Comparison of ENCODE assay signal across 1 cellular context in the genomic region with DNA sequence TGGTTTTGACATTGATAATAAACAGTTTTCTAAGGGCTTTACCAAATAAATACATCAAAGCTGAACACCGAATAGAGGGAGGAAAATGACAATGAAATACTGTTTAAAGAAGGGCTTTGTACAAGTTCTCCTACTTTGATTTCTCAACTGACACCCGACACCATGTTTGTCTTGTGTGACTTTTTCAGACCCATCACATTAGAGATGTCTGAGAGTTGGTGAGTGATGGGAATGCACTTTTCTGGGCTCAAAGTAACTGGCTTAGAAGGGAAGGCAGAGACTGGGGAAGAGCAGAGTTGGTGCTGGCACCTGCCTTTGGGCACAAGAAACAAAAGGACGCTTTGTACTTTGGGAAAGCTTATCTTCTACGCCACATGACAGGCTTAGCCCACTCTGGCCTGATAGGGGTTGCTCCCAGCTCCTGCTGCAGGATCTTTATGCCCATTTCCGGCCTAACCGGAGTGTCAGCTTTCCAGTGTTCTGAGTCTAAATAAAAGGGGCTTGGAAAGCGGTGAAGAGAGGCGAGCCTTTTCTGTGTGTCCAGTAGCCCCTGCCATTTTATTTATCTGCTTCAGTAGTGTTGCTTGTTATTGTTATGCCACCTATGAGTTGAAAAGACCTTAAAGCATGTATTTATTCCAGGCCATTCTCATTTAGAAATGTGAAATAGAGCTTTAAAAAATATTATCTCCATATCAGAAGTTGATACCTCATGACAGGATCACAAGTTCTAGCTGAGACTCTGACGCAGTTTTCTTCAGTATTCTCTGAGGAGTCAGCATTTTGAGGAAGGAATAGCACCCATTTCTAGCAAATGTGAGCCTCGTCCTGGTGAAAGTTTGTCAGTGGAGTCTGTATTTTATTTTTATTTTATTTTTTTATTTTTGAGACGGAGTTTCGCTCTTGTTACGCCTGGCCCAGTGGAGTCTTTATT.
TF ChIP-seq lines count a peak whose summit lies in the region.

No MANE protein-coding gene starts in this region.

TF ChIP-seq in HepG2, 621 proteins besides CTCF, POLR2A, EP300 and RAD21 (continues in another document):
- TF ChIP-seq, protein P1, sequence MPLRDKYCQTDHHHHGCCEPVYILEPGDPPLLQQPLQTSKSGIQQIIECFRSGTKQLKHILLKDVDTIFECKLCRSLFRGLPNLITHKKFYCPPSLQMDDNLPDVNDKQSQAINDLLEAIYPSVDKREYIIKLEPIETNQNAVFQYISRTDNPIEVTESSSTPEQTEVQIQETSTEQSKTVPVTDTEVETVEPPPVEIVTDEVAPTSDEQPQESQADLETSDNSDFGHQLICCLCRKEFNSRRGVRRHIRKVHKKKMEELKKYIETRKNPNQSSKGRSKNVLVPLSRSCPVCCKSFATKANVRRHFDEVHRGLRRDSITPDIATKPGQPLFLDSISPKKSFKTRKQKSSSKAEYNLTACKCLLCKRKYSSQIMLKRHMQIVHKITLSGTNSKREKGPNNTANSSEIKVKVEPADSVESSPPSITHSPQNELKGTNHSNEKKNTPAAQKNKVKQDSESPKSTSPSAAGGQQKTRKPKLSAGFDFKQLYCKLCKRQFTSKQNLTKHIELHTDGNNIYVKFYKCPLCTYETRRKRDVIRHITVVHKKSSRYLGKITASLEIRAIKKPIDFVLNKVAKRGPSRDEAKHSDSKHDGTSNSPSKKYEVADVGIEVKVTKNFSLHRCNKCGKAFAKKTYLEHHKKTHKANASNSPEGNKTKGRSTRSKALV (CRISPR knock-in tag; IDR thresholded peaks at IDR 0.05) = no peak
- peak; percentile 97 for TF ChIP-seq TCF7 (IDR thresholded peaks at IDR 0.05; ENCODE audit: low read depth)
- TF ChIP-seq FOXA1 (IDR thresholded peaks at IDR 0.05) = no peak
- TF ChIP-seq FOXA1 (CRISPR knock-in tag; IDR thresholded peaks at IDR 0.05) = peak; percentile 84
- peak; percentile 81; the same call in 1 of the 2 replicates for TF ChIP-seq ETV5 (CRISPR knock-in tag; IDR thresholded peaks at IDR 0.05; ENCODE audit: borderline replicate concordance)
- TF ChIP-seq CCAR2 (optimal IDR thresholded peaks at IDR 0.05; ENCODE audit: low read depth, low read length) = no peak
- peak; percentile 30; the same call in 1 of the 2 replicates for TF ChIP-seq GATA4 (IDR thresholded peaks at IDR 0.05; ENCODE audit: borderline replicate concordance, low read depth)
- no peak for TF ChIP-seq FOXP1 (IDR thresholded peaks at IDR 0.05)
- TF ChIP-seq FOXP1 (CRISPR knock-in tag; IDR thresholded peaks at IDR 0.05) = peak; percentile 72
- peak; percentile 56; the same call in 1 of the 2 replicates for TF ChIP-seq ZNF292 (CRISPR knock-in tag; IDR thresholded peaks at IDR 0.05; ENCODE audit: borderline replicate concordance, low read depth)
- TF ChIP-seq, protein P2, sequence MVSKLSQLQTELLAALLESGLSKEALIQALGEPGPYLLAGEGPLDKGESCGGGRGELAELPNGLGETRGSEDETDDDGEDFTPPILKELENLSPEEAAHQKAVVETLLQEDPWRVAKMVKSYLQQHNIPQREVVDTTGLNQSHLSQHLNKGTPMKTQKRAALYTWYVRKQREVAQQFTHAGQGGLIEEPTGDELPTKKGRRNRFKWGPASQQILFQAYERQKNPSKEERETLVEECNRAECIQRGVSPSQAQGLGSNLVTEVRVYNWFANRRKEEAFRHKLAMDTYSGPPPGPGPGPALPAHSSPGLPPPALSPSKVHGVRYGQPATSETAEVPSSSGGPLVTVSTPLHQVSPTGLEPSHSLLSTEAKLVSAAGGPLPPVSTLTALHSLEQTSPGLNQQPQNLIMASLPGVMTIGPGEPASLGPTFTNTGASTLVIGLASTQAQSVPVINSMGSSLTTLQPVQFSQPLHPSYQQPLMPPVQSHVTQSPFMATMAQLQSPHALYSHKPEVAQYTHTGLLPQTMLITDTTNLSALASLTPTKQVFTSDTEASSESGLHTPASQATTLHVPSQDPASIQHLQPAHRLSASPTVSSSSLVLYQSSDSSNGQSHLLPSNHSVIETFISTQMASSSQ (IDR thresholded peaks at IDR 0.05; ENCODE audit: low read depth) = peak; percentile 62; the same call in 1 of the 2 replicates
- TF ChIP-seq, protein P2 (CRISPR knock-in tag; IDR thresholded peaks at IDR 0.05; ENCODE audit: borderline replicate concordance) = peak; percentile 55; the same call in 1 of the 2 replicates
- no peak for TF ChIP-seq ZZZ3 (CRISPR knock-in tag; IDR thresholded peaks at IDR 0.05; ENCODE audit: borderline replicate concordance)
- 0 out of 2 replicates have a peak, but pooled peaks have one; percentile 13 for TF ChIP-seq CBX5 (CRISPR knock-in tag; IDR thresholded peaks at IDR 0.05; ENCODE audit: borderline replicate concordance)
- no peak for TF ChIP-seq ZNF841 (CRISPR knock-in tag; IDR thresholded peaks at IDR 0.05; ENCODE audit: borderline replicate concordance)
- TF ChIP-seq YEATS4 (CRISPR knock-in tag; IDR thresholded peaks at IDR 0.05; ENCODE audit: borderline replicate concordance) = no peak
- TF ChIP-seq RFX5 (IDR thresholded peaks at IDR 0.05; ENCODE audit: low read depth, low read length) = no peak
- TF ChIP-seq BCL6 (CRISPR knock-in tag; IDR thresholded peaks at IDR 0.05) = peak; percentile 83
- no peak for TF ChIP-seq ZSCAN21 (CRISPR knock-in tag; IDR thresholded peaks at IDR 0.05; ENCODE audit: borderline replicate concordance)
- TF ChIP-seq PITX1 (CRISPR knock-in tag; IDR thresholded peaks at IDR 0.05) = peak; percentile 85
- TF ChIP-seq, protein P3, sequence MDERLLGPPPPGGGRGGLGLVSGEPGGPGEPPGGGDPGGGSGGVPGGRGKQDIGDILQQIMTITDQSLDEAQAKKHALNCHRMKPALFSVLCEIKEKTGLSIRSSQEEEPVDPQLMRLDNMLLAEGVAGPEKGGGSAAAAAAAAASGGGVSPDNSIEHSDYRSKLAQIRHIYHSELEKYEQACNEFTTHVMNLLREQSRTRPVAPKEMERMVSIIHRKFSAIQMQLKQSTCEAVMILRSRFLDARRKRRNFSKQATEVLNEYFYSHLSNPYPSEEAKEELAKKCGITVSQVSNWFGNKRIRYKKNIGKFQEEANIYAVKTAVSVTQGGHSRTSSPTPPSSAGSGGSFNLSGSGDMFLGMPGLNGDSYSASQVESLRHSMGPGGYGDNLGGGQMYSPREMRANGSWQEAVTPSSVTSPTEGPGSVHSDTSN (CRISPR knock-in tag; IDR thresholded peaks at IDR 0.05) = peak; percentile 41; the same call in 1 of the 2 replicates
- TF ChIP-seq, protein P4, sequence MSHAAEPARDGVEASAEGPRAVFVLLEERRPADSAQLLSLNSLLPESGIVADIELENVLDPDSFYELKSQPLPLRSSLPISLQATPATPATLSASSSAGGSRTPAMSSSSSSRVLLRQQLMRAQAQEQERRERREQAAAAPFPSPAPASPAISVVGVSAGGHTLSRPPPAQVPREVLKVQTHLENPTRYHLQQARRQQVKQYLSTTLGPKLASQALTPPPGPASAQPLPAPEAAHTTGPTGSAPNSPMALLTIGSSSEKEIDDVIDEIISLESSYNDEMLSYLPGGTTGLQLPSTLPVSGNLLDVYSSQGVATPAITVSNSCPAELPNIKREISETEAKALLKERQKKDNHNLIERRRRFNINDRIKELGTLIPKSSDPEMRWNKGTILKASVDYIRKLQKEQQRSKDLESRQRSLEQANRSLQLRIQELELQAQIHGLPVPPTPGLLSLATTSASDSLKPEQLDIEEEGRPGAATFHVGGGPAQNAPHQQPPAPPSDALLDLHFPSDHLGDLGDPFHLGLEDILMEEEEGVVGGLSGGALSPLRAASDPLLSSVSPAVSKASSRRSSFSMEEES (CRISPR knock-in tag; IDR thresholded peaks at IDR 0.05) = peak; percentile 56
- TF ChIP-seq, protein P5, sequence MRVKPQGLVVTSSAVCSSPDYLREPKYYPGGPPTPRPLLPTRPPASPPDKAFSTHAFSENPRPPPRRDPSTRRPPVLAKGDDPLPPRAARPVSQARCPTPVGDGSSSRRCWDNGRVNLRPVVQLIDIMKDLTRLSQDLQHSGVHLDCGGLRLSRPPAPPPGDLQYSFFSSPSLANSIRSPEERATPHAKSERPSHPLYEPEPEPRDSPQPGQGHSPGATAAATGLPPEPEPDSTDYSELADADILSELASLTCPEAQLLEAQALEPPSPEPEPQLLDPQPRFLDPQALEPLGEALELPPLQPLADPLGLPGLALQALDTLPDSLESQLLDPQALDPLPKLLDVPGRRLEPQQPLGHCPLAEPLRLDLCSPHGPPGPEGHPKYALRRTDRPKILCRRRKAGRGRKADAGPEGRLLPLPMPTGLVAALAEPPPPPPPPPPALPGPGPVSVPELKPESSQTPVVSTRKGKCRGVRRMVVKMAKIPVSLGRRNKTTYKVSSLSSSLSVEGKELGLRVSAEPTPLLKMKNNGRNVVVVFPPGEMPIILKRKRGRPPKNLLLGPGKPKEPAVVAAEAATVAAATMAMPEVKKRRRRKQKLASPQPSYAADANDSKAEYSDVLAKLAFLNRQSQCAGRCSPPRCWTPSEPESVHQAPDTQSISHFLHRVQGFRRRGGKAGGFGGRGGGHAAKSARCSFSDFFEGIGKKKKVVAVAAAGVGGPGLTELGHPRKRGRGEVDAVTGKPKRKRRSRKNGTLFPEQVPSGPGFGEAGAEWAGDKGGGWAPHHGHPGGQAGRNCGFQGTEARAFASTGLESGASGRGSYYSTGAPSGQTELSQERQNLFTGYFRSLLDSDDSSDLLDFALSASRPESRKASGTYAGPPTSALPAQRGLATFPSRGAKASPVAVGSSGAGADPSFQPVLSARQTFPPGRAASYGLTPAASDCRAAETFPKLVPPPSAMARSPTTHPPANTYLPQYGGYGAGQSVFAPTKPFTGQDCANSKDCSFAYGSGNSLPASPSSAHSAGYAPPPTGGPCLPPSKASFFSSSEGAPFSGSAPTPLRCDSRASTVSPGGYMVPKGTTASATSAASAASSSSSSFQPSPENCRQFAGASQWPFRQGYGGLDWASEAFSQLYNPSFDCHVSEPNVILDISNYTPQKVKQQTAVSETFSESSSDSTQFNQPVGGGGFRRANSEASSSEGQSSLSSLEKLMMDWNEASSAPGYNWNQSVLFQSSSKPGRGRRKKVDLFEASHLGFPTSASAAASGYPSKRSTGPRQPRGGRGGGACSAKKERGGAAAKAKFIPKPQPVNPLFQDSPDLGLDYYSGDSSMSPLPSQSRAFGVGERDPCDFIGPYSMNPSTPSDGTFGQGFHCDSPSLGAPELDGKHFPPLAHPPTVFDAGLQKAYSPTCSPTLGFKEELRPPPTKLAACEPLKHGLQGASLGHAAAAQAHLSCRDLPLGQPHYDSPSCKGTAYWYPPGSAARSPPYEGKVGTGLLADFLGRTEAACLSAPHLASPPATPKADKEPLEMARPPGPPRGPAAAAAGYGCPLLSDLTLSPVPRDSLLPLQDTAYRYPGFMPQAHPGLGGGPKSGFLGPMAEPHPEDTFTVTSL (CRISPR knock-in tag; IDR thresholded peaks at IDR 0.05; ENCODE audit: borderline replicate concordance) = peak; percentile 82; the same call in 1 of the 2 replicates
- TF ChIP-seq ZNF317 (CRISPR knock-in tag; IDR thresholded peaks at IDR 0.05) = no peak
- TF ChIP-seq NR2F2 (IDR thresholded peaks at IDR 0.05; ENCODE audit: borderline replicate concordance, low read depth) = peak; percentile 76; the same call in 1 of the 2 replicates
- TF ChIP-seq EHMT2 (IDR thresholded peaks at IDR 0.05; ENCODE audit: borderline replicate concordance, low read depth, low read length) = no peak
- TF ChIP-seq HMG20B (CRISPR knock-in tag; conservative IDR thresholded peaks at IDR 0.05) = peak; percentile 91
- no peak for TF ChIP-seq ZNF383 (CRISPR knock-in tag; IDR thresholded peaks at IDR 0.05; ENCODE audit: borderline replicate concordance)
- 0 out of 2 replicates have a peak, but pooled peaks have one; percentile 42 for TF ChIP-seq ZNF772 (CRISPR knock-in tag; IDR thresholded peaks at IDR 0.05)
- no peak for TF ChIP-seq SALL2 (CRISPR knock-in tag; IDR thresholded peaks at IDR 0.05)
- TF ChIP-seq DPF2 (CRISPR knock-in tag; IDR thresholded peaks at IDR 0.05; ENCODE audit: borderline replicate concordance, low read depth) = no peak; the same call in 1 of the 2 replicates
- TF ChIP-seq, protein P6, sequence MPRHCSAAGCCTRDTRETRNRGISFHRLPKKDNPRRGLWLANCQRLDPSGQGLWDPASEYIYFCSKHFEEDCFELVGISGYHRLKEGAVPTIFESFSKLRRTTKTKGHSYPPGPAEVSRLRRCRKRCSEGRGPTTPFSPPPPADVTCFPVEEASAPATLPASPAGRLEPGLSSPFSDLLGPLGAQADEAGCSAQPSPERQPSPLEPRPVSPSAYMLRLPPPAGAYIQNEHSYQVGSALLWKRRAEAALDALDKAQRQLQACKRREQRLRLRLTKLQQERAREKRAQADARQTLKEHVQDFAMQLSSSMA (CRISPR knock-in tag; IDR thresholded peaks at IDR 0.05) = no peak
- TF ChIP-seq THAP11 (CRISPR knock-in tag; IDR thresholded peaks at IDR 0.05) = peak; percentile 35; the same call in 1 of the 2 replicates
- no peak for TF ChIP-seq ZNF891 (CRISPR knock-in tag; IDR thresholded peaks at IDR 0.05)
- no peak for TF ChIP-seq ZNF737 (CRISPR knock-in tag; IDR thresholded peaks at IDR 0.05; ENCODE audit: borderline replicate concordance)
- TF ChIP-seq ZFP36L1 (CRISPR knock-in tag; IDR thresholded peaks at IDR 0.05) = peak; percentile 41; the same call in 1 of the 2 replicates
- peak; percentile 37; the same call in 1 of the 2 replicates for TF ChIP-seq ZFX (CRISPR knock-in tag; IDR thresholded peaks at IDR 0.05; ENCODE audit: low read depth)
- no peak for TF ChIP-seq CREB1 (IDR thresholded peaks at IDR 0.05)
- peak; percentile 54; the same call in 1 of the 2 replicates for TF ChIP-seq CREB1 (CRISPR knock-in tag; IDR thresholded peaks at IDR 0.05)
